ENCODE assay signal across 22 cellular contexts in the genomic region with DNA sequence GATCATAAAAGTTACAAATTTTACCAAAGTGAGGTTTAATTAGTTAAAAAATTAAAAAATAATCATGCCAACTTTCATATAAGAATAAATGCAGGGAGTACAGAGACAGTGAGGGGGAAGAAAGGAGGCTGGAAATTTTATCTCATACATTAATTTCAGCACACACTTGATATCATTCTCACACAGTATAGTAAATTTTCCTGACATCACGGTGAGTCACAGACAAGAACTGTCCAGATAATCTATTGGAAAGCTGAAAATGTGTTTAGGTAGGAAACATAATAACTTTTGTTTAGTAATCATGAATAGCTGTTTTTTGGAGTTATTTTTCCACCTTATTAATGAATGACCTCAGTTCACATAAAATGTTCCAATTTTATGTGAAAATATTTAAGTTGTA.
DNase-seq lines count a peak whose midpoint lies in the region; ATAC-seq and TF ChIP-seq lines count a peak whose summit lies in the region.
"Had no signal": no experiment of that assay in that cellular context is flagged by ENCODE, and none has a peak within 500 bp of the region (broad histone marks: within the 10 kb centered on the region; RNA-seq: fewer than 3 reads in every experiment).

No MANE protein-coding gene starts in this region.

- H3K4me3 ChIP-seq in SK-N-SH (ENCODE audit: low read depth in 2 of 2, low read length in 1 of 2), result no peak overlapping the region
- H3K4me3 ChIP-seq in fibroblast of lung (replicated peaks in 1 of 4; ENCODE audit: control extremely low read depth in 1 of 4, insufficient read depth in 1 of 4, low read depth in 3 of 4, low read length in 4 of 4), result no peak overlapping the region
- H3K4me3 ChIP-seq: lower lobe of right lung, tibial nerve had no signal

- ATAC-seq in HG02678 (IDR thresholded peaks at IDR 0.05; ENCODE audit: unreplicated experiment) (no peak), HG02938 (IDR thresholded peaks at IDR 0.05; ENCODE audit: unreplicated experiment) (no peak), GM21723 (IDR thresholded peaks at IDR 0.05; ENCODE audit: unreplicated experiment) (no peak)
- ATAC-seq: lower lobe of right lung had no signal

- H3K27me3 Mint-ChIP-seq in HFFc6 (ENCODE audit: insufficient read depth), result no peaks in the 10 kb centered on the region; the same call in 1 of the 2 replicates
- H3K27me3 Mint-ChIP-seq: activated naive CD8-positive, alpha-beta T cell treated with anti-CD3 and anti-CD28 coated beads, Interleukin-2, amount 10 ng/mL, durations not matched to agents 7 days and 5 days had no signal

- H3K27me3 ChIP-seq in SK-N-SH (ENCODE audit: insufficient read depth) (no peaks in the 10 kb centered on the region), fibroblast of lung (ENCODE audit: control insufficient read depth, insufficient read depth, low read length) (no peaks in the 10 kb centered on the region)
- H3K27me3 ChIP-seq: tibial nerve had no signal

- H3K79me2 ChIP-seq in SK-N-SH (ENCODE audit: insufficient read depth), result no peaks in the 10 kb centered on the region
- H3K79me2 ChIP-seq in fibroblast of lung (ENCODE audit: control insufficient read depth, insufficient read depth, low read length), result no peaks in the 10 kb centered on the region
- H3K79me2 ChIP-seq: parathyroid adenoma had no signal

- H3K27ac ChIP-seq in SK-N-SH (ENCODE audit: low read depth in 2 of 2, low read length in 1 of 2), result peak overlapping the region in 1 of 2 experiments; percentile 45; a peak in 2 of 4 replicates
- no peak overlapping the region for H3K27ac ChIP-seq in fibroblast of lung (ENCODE audit: insufficient read depth, low read length)
- H3K27ac ChIP-seq: lower lobe of right lung, parathyroid adenoma, tibial nerve, WERI-Rb-1 had no signal

- H3F3A ChIP-seq in SK-N-SH (replicated peaks; ENCODE audit: insufficient read depth), result no peaks in the 10 kb centered on the region

- POLR2A ChIA-PET in SK-N-SH (lab: Yijun Ruan, JAX), result no interaction called here

- H3K4me3 Mint-ChIP-seq in HFFc6, result peak overlapping the region; percentile 9; the same call in 1 of the 2 replicates
- H3K4me3 Mint-ChIP-seq: activated naive CD8-positive, alpha-beta T cell treated with anti-CD3 and anti-CD28 coated beads, Interleukin-2, amount 10 ng/mL, durations not matched to agents 7 days and 5 days; CD8-positive, alpha-beta memory T cell had no signal

- CTCF ChIA-PET in SK-N-SH (lab: Yijun Ruan, JAX), result interaction anchor here (1.1 to 2.0 kb wide), 2 partner anchors 18 to 132 kb away, joined by 4 read pairs; no protein-coding TSS in a partner anchor

- peaks cover 18% of the 10 kb centered on the region for H3K36me3 Mint-ChIP-seq in HFFc6 (ENCODE audit: low read depth)
- H3K36me3 Mint-ChIP-seq: activated naive CD8-positive, alpha-beta T cell treated with anti-CD3 and anti-CD28 coated beads, Interleukin-2, amount 10 ng/mL, durations not matched to agents 7 days and 5 days; CD8-positive, alpha-beta memory T cell had no signal

- H2AFZ ChIP-seq in SK-N-SH (ENCODE audit: low read depth) (no peak overlapping the region), fibroblast of lung (ENCODE audit: low read length) (no peak overlapping the region)
- H2AFZ ChIP-seq: parathyroid adenoma had no signal

- TF ChIP-seq RAD21 in SK-N-SH (IDR thresholded peaks at IDR 0.05; ENCODE audit: low read length), result no peak

- TF ChIP-seq CTCF in HFFc6 (IDR thresholded peaks at IDR 0.05) (no peak), SK-N-SH (IDR thresholded peaks at IDR 0.05) (no peak), fibroblast of lung (conservative IDR thresholded peaks at IDR 0.05 in 1 of 2, IDR thresholded peaks at IDR 0.05 in 1 of 2; ENCODE audit: low read depth in 1 of 2, low read length in 2 of 2) (no peak)

- peak overlapping the region; percentile 66; the same call in 1 of the 2 replicates for H3K27ac Mint-ChIP-seq in HFFc6
- H3K27ac Mint-ChIP-seq: activated naive CD8-positive, alpha-beta T cell treated with anti-CD3 and anti-CD28 coated beads, Interleukin-2, amount 10 ng/mL, durations not matched to agents 7 days and 5 days; CD8-positive, alpha-beta memory T cell had no signal

- H4K20me1 ChIP-seq in SK-N-SH (ENCODE audit: insufficient read depth) (no peaks in the 10 kb centered on the region), fibroblast of lung (ENCODE audit: control insufficient read depth, extremely low read depth, insufficient read depth, low read length) (no peaks in the 10 kb centered on the region)

- H3K4me1 ChIP-seq in SK-N-SH (ENCODE audit: control insufficient read depth in 1 of 2, insufficient read depth in 2 of 2, low read depth in 1 of 2, low read length in 1 of 2) (peaks cover 0 to 5% of the 10 kb centered on the region in 2 experiments; a peak in 2 of 4 replicates), fibroblast of lung (ENCODE audit: control insufficient read depth, extremely low read depth, insufficient read depth, low read length) (no peaks in the 10 kb centered on the region)
- H3K4me1 ChIP-seq: lower lobe of right lung, parathyroid adenoma, tibial nerve had no signal

- H3K9me3 ChIP-seq in SK-N-SH (no peaks in the 10 kb centered on the region), fibroblast of lung (ENCODE audit: control insufficient read depth, insufficient read depth, low read depth, low read length) (no peaks in the 10 kb centered on the region)
- H3K9me3 ChIP-seq: lower lobe of right lung, tibial nerve had no signal

- peaks cover 28% of the 10 kb centered on the region for H3K4me1 Mint-ChIP-seq in HFFc6 (ENCODE audit: low read depth)
- H3K4me1 Mint-ChIP-seq: activated naive CD8-positive, alpha-beta T cell treated with anti-CD3 and anti-CD28 coated beads, Interleukin-2, amount 10 ng/mL, durations not matched to agents 7 days and 5 days; CD8-positive, alpha-beta memory T cell had no signal

- WGBS in SK-N-SH (ENCODE audit: low lambda C conversion rate), result 10% methylated on average over 1 of the region's 1 CpG

- no peaks in the 10 kb centered on the region for H3K9me2 ChIP-seq in SK-N-SH

- H3K9me3 Mint-ChIP-seq in HFFc6, result peaks cover 14% of the 10 kb centered on the region

- H3K36me3 ChIP-seq in SK-N-SH (replicated peaks in 1 of 2; ENCODE audit: control insufficient read depth in 1 of 2, insufficient read depth in 2 of 2, low read length in 1 of 2), result no peaks in the 10 kb centered on the region
- H3K36me3 ChIP-seq in fibroblast of lung (ENCODE audit: control insufficient read depth, insufficient read depth, low read length), result no peaks in the 10 kb centered on the region
- H3K36me3 ChIP-seq: lower lobe of right lung, tibial nerve, WERI-Rb-1 had no signal

- H3K9ac ChIP-seq in SK-N-SH, result no peak overlapping the region
- H3K9ac ChIP-seq in fibroblast of lung (ENCODE audit: insufficient read depth, low read length), result no peak overlapping the region
- H3K9ac ChIP-seq: parathyroid adenoma had no signal

- DNase-seq in A172 (ENCODE audit: low spot score) (peak; percentile 35), HFFc6 (no peak), SK-N-SH (no peak), fibroblast of lung (ENCODE audit: low read depth in 2 of 2) (peak; percentile 14 to 24)
- no peak for DNase-seq in activated CD4-positive, alpha-beta T cell treated with anti-CD3 and anti-CD28 coated beads, Interleukin-2, amount 50 U/mL, for 4 hours
- DNase-seq: activated CD4-positive, alpha-beta T cell treated with anti-CD3 and anti-CD28 coated beads for 48 hours; activated effector memory CD4-positive, alpha-beta T cell treated with anti-CD3 and anti-CD28 coated beads, Interleukin-2, amount 50 U/mL, for 16 hours; activated naive CD8-positive, alpha-beta T cell treated with anti-CD3 and anti-CD28 coated beads, Interleukin-2, amount 10 ng/mL, durations not matched to agents 7 days and 5 days; activated T-cell treated with anti-CD3 and anti-CD28 coated beads, Interleukin-2, amount 50 U/mL, for 1 hour; AML-193; CD8-positive, alpha-beta memory T cell; DMS153; foreskin melanocyte; GF-D8; lower lobe of right lung; NCI-H1105 treated with DMSO at 0.1 percent for 48 hours had no signal

- no peak for TF ChIP-seq EP300 in SK-N-SH (IDR thresholded peaks at IDR 0.05; ENCODE audit: borderline replicate concordance in 1 of 2, low read depth in 1 of 2, low read length in 1 of 2)

- H3K4me2 ChIP-seq in SK-N-SH (no peak overlapping the region), fibroblast of lung (ENCODE audit: extremely low read depth, insufficient read depth, low read length) (no peak overlapping the region)

TF ChIP-seq in SK-N-SH, 30 proteins besides CTCF, POLR2A, EP300 and RAD21:
- TF ChIP-seq RCOR1 (IDR thresholded peaks at IDR 0.05; ENCODE audit: low read length), result no peak
- TF ChIP-seq, protein P1, sequence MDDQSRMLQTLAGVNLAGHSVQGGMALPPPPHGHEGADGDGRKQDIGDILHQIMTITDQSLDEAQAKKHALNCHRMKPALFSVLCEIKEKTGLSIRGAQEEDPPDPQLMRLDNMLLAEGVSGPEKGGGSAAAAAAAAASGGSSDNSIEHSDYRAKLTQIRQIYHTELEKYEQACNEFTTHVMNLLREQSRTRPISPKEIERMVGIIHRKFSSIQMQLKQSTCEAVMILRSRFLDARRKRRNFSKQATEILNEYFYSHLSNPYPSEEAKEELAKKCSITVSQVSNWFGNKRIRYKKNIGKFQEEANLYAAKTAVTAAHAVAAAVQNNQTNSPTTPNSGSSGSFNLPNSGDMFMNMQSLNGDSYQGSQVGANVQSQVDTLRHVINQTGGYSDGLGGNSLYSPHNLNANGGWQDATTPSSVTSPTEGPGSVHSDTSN (IDR thresholded peaks at IDR 0.05), result peak; percentile 68
- TF ChIP-seq YY1 (IDR thresholded peaks at IDR 0.05; ENCODE audit: low read depth), result no peak
- peak; percentile 48 for TF ChIP-seq JUND (IDR thresholded peaks at IDR 0.05)

Comparison
In these comparisons a context has a peak if more than half of its experiments do, and no peak if none do; other contexts are left out.
1. DNase-seq: peak in A172 (single experiment) and fibroblast of lung (2 of 2); none in HFFc6 (single experiment), SK-N-SH (single experiment) and activated CD4-positive, alpha-beta T cell treated with anti-CD3 and anti-CD28 coated beads, Interleukin-2, amount 50 U/mL, for 4 hours (0 of 2).